Comparison of ENCODE assay signal across 16 cellular contexts in the genomic region with DNA sequence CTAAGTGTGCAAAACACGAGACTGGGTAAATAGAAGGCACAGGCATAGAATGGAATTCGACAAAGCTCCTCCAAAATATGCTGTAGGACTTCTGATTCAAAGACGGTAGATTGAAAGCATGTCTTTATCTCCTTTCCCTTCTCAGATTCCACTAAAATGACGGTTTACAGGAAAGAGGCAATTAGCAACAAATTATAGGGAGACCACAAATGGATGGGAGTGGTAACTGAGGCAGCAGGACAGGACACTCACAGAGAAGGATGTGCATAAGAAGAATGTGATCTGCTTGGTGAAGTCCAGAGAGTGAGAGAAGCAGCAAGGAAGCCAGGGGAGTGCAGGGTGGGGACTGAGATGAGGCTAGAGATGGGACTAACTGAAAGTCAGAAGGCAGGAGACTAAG.
DNase-seq lines count a peak whose midpoint lies in the region; ATAC-seq and TF ChIP-seq lines count a peak whose summit lies in the region.
"Had no signal": no experiment of that assay in that cellular context is flagged by ENCODE, and none has a peak within 500 bp of the region (broad histone marks: within the 10 kb centered on the region; RNA-seq: fewer than 3 reads in every experiment).

No MANE protein-coding gene starts in this region.

- no peaks in the 10 kb centered on the region for H3K9me3 Mint-ChIP-seq in CD4-positive, CD25-positive, alpha-beta regulatory T cell
- H3K9me3 Mint-ChIP-seq in activated CD4-positive, alpha-beta memory T cell treated with anti-CD3 and anti-CD28 coated beads, Interleukin-2, amount 10 ng/mL, durations not matched to agents 7 days and 5 days: no peaks in the 10 kb centered on the region

- H3K4me3 ChIP-seq in CD4-positive, CD25-positive, alpha-beta regulatory T cell (ENCODE audit: low read depth, low read length): no peak overlapping the region
- no peak overlapping the region for H3K4me3 ChIP-seq in Panc1 (ENCODE audit: low read depth in 2 of 2, low read length in 2 of 2)
- H3K4me3 ChIP-seq: PC-9 had no signal

- POLR2A ChIA-PET in Panc1 (lab: Charles Lee): no interaction called here
- POLR2A ChIA-PET in activated CD4-positive, alpha-beta memory T cell treated with anti-CD3 and anti-CD28 coated beads, Interleukin-2, amount 10 ng/mL, durations not matched to agents 7 days and 5 days (lab: Charles Lee): no interaction called here

- CTCF ChIA-PET in Panc1 (lab: Charles Lee): no interaction called here
- CTCF ChIA-PET in activated CD4-positive, alpha-beta memory T cell treated with anti-CD3 and anti-CD28 coated beads, Interleukin-2, amount 10 ng/mL, durations not matched to agents 7 days and 5 days (lab: Charles Lee): no interaction called here

- no peak for ATAC-seq in CD4-positive, CD25-positive, alpha-beta regulatory T cell (ENCODE audit: low read depth in 2 of 2)
- ATAC-seq in Panc1: no peak

- H3K27me3 ChIP-seq in CD4-positive, CD25-positive, alpha-beta regulatory T cell (ENCODE audit: control insufficient read depth, insufficient read depth, low read length): no peaks in the 10 kb centered on the region
- no peaks in the 10 kb centered on the region for H3K27me3 ChIP-seq in Panc1 (ENCODE audit: control insufficient read depth, insufficient read depth, low read length)

- H3K9me3 ChIP-seq in CD4-positive, CD25-positive, alpha-beta regulatory T cell (ENCODE audit: control insufficient read depth in 2 of 2, low read length in 2 of 2): no peaks in the 10 kb centered on the region
- H3K9me3 ChIP-seq in Panc1 (ENCODE audit: control insufficient read depth, insufficient read depth, low read depth, low read length): no peaks in the 10 kb centered on the region

- H3K4me1 ChIP-seq in CD4-positive, CD25-positive, alpha-beta regulatory T cell (ENCODE audit: control insufficient read depth, insufficient read depth, low read length, poor library complexity, severe bottlenecking): peaks cover 12% of the 10 kb centered on the region
- H3K4me1 ChIP-seq in Panc1 (ENCODE audit: control insufficient read depth, insufficient read depth, low read length): peaks cover 33% of the 10 kb centered on the region

- H3K36me3 ChIP-seq in CD4-positive, CD25-positive, alpha-beta regulatory T cell (ENCODE audit: control insufficient read depth, insufficient read depth, low read length): no peaks in the 10 kb centered on the region
- no peaks in the 10 kb centered on the region for H3K36me3 ChIP-seq in Panc1 (ENCODE audit: control insufficient read depth, insufficient read depth, low read length)

- peak overlapping the region in 2 of 3 donors; percentile 36 to 77 for H3K27ac Mint-ChIP-seq in CD4-positive, CD25-positive, alpha-beta regulatory T cell
- H3K27ac Mint-ChIP-seq in activated CD4-positive, alpha-beta memory T cell treated with anti-CD3 and anti-CD28 coated beads, Interleukin-2, amount 10 ng/mL, durations not matched to agents 7 days and 5 days: no peak overlapping the region

- no peak for DNase-seq in CD4-positive, CD25-positive, alpha-beta regulatory T cell
- DNase-seq in EH (ENCODE audit: low read depth): peak; percentile 75
- DNase-seq in Panc1 (ENCODE audit: low read depth, low spot score): no peak
- DNase-seq in islet precursor cell: peak; percentile 76
- no peak for DNase-seq in posterior cingulate gyrus
- DNase-seq in SIG-M5 treated with dmso at 0.1 percent for 504 hours (lab: John Stamatoyannopoulos, UW; ENCODE audit: unreplicated experiment): no peak
- no peak for DNase-seq in activated CD4-positive, alpha-beta memory T cell treated with anti-CD3 and anti-CD28 coated beads, Interleukin-2, amount 10 ng/mL, durations not matched to agents 7 days and 5 days
- DNase-seq: DMS 273 treated with DMSO at 0.1 percent for 48 hours, EL, GOT3, NCI-H2029 treated with DMSO at 0.1 percent for 48 hours, NCI-H226, NCI-H526, PC-9, Right ventricle myocardium superior had no signal

- H3K27me3 Mint-ChIP-seq in CD4-positive, CD25-positive, alpha-beta regulatory T cell: no peaks in the 10 kb centered on the region
- H3K27me3 Mint-ChIP-seq in activated CD4-positive, alpha-beta memory T cell treated with anti-CD3 and anti-CD28 coated beads, Interleukin-2, amount 10 ng/mL, durations not matched to agents 7 days and 5 days: no peaks in the 10 kb centered on the region

- TF ChIP-seq CTCF in Panc1 (IDR thresholded peaks at IDR 0.05): no peak

- intact Hi-C loops in Panc1 (cut with micrococcal nuclease; ENCODE audit: unreplicated experiment): no loop called here
- intact Hi-C loops in posterior cingulate gyrus (cut with DNase I): no loop called here

- H3K4me3 Mint-ChIP-seq in CD4-positive, CD25-positive, alpha-beta regulatory T cell: no peak overlapping the region
- H3K4me3 Mint-ChIP-seq in activated CD4-positive, alpha-beta memory T cell treated with anti-CD3 and anti-CD28 coated beads, Interleukin-2, amount 10 ng/mL, durations not matched to agents 7 days and 5 days: no peak overlapping the region

- H3K36me3 Mint-ChIP-seq in CD4-positive, CD25-positive, alpha-beta regulatory T cell: peaks cover 19% of the 10 kb centered on the region
- peaks cover 6% of the 10 kb centered on the region for H3K36me3 Mint-ChIP-seq in activated CD4-positive, alpha-beta memory T cell treated with anti-CD3 and anti-CD28 coated beads, Interleukin-2, amount 10 ng/mL, durations not matched to agents 7 days and 5 days (ENCODE audit: low read depth)

- H3K27ac ChIP-seq in CD4-positive, CD25-positive, alpha-beta regulatory T cell (ENCODE audit: insufficient read depth, low read length, poor library complexity, severe bottlenecking): no peak overlapping the region
- H3K27ac ChIP-seq in Panc1 (ENCODE audit: low read length): peak overlapping the region; percentile 41; the same call in 1 of the 2 replicates
- H3K27ac ChIP-seq: KMS-11, PC-9 had no signal

- no TSS peak for BruUV-seq in Panc1 (replicated peaks; lab: Mats Ljungman, UMichigan)

- in situ Hi-C loops in Panc1 (cut with HindIII; ENCODE audit: low pct_unique_long_range_greater_than_20kb, low sequenced_read_pairs): no loop called here

- peaks cover 10 to 52% (median 34%) of the 10 kb centered on the region in 4 donors for H3K4me1 Mint-ChIP-seq in CD4-positive, CD25-positive, alpha-beta regulatory T cell
- H3K4me1 Mint-ChIP-seq in activated CD4-positive, alpha-beta memory T cell treated with anti-CD3 and anti-CD28 coated beads, Interleukin-2, amount 10 ng/mL, durations not matched to agents 7 days and 5 days: peaks cover 17% of the 10 kb centered on the region

Comparison
In these comparisons a context has a peak if more than half of its experiments do, and no peak if none do; other contexts are left out.
1. DNase-seq: peak in EH (single experiment) and islet precursor cell (single experiment); none in CD4-positive, CD25-positive, alpha-beta regulatory T cell (0 of 3), Panc1 (single experiment), posterior cingulate gyrus (0 of 10), SIG-M5 treated with dmso at 0.1 percent for 504 hours (single experiment) and activated CD4-positive, alpha-beta memory T cell treated with anti-CD3 and anti-CD28 coated beads, Interleukin-2, amount 10 ng/mL, durations not matched to agents 7 days and 5 days (single experiment).